19 cellular contexts compared by ENCODE assay signal in genomic region chrX:308821-309520, GRCh38.
"Had no signal": no experiment of that assay in that cellular context is flagged by ENCODE, and none has a peak within 500 bp of the region (broad histone marks: within the 10 kb centered on the region; RNA-seq: fewer than 3 reads in every experiment).

No MANE protein-coding gene starts in this region.

- H3K27ac Mint-ChIP-seq: activated CD8-positive, alpha-beta memory T cell treated with anti-CD3 and anti-CD28 coated beads, Interleukin-2, amount 10 ng/mL, durations not matched to agents 7 days and 5 days; activated T-cell treated with anti-CD3 and anti-CD28 coated beads, Interleukin-2, amount 50 U/mL, for 24 hours; T-cell; type B pancreatic cell had no signal

- H3K4me1 ChIP-seq: body of pancreas, esophagus muscularis mucosa, pancreas had no signal

- DNase-seq: activated CD4-positive, alpha-beta T cell treated with anti-CD3 and anti-CD28 coated beads, Interleukin-2, amount 50 U/mL, for 4 hours; activated CD4-positive, CD25-positive, alpha-beta regulatory T cell treated with anti-CD3 and anti-CD28 coated beads, Interleukin-2, amount 50 U/mL, for 72 hours; activated CD8-positive, alpha-beta memory T cell treated with anti-CD3 and anti-CD28 coated beads, Interleukin-2, amount 10 ng/mL, durations not matched to agents 7 days and 5 days; activated gamma-delta T cell; activated T-cell treated with anti-CD3 and anti-CD28 coated beads, Interleukin-2, amount 50 U/mL, for 24 hours; central memory CD4-positive, alpha-beta T cell; midbrain; SK-N-SH; stimulated activated CD4-positive, alpha-beta T cell treated with anti-CD3 and anti-CD28 coated beads, Interleukin-4, amount 100 ng/mL, for 4 hours; stimulated activated CD8-positive, alpha-beta memory T cell treated with anti-CD3 and anti-CD28 coated beads, Interleukin-4, amount 100 ng/mL, for 48 hours; stimulated activated naive CD4-positive, alpha-beta T cell treated with Interleukin-2 at 50 U/mL for 16 hours; T-cell; T1000 had no signal

- H3K4me3 Mint-ChIP-seq: activated CD8-positive, alpha-beta memory T cell treated with anti-CD3 and anti-CD28 coated beads, Interleukin-2, amount 10 ng/mL, durations not matched to agents 7 days and 5 days; activated T-cell treated with anti-CD3 and anti-CD28 coated beads, Interleukin-2, amount 50 U/mL, for 24 hours; T-cell; type B pancreatic cell had no signal

- H3K27me3 Mint-ChIP-seq: activated CD8-positive, alpha-beta memory T cell treated with anti-CD3 and anti-CD28 coated beads, Interleukin-2, amount 10 ng/mL, durations not matched to agents 7 days and 5 days; activated T-cell treated with anti-CD3 and anti-CD28 coated beads, Interleukin-2, amount 50 U/mL, for 24 hours; T-cell; type B pancreatic cell had no signal

- H3K4me2 ChIP-seq: SK-N-SH had no signal

- H3K27ac ChIP-seq: body of pancreas, coronary artery, esophagus muscularis mucosa, pancreas had no signal

- H3K9me3 ChIP-seq: body of pancreas, esophagus muscularis mucosa, pancreas, SK-N-SH had no signal

- H3K27me3 ChIP-seq: body of pancreas, esophagus muscularis mucosa, pancreas had no signal

- H3K4me3 ChIP-seq: body of pancreas, coronary artery, esophagus muscularis mucosa, pancreas had no signal

- ATAC-seq: activated CD8-positive, alpha-beta memory T cell treated with anti-CD3 and anti-CD28 coated beads, Interleukin-2, amount 10 ng/mL, durations not matched to agents 7 days and 5 days; activated naive CD4-positive, alpha-beta T cell treated with anti-CD3 and anti-CD28 coated beads, Interleukin-2, amount 50 U/mL, for 72 hours; body of pancreas; pancreas; T-cell had no signal

- H3K4me1 Mint-ChIP-seq: activated CD8-positive, alpha-beta memory T cell treated with anti-CD3 and anti-CD28 coated beads, Interleukin-2, amount 10 ng/mL, durations not matched to agents 7 days and 5 days; T-cell had no signal

- H3K9me3 Mint-ChIP-seq: activated naive CD4-positive, alpha-beta T cell treated with anti-CD3 and anti-CD28 coated beads, Interleukin-2, amount 50 U/mL, for 72 hours; activated T-cell treated with anti-CD3 and anti-CD28 coated beads, Interleukin-2, amount 50 U/mL, for 24 hours; T-cell; type B pancreatic cell had no signal

- H3K9ac ChIP-seq: SK-N-SH had no signal
